ENCODE assay signal across 9 cellular contexts in genomic region chr17:38456031-38456815, GRCh38. TPM values are rescaled to one million over a fixed set of nuclear protein-coding genes. Genes with fewer than 3 reads are reported as not detected.
DNase-seq lines count a peak whose midpoint lies in the region; ATAC-seq and TF ChIP-seq lines count a peak whose summit lies in the region.
"Had no signal": no experiment of that assay in that cellular context is flagged by ENCODE, and none has a peak within 500 bp of the region (broad histone marks: within the 10 kb centered on the region; RNA-seq: fewer than 3 reads in every experiment).

No MANE protein-coding gene starts in this region.

- DNase-seq in GM06990 (ENCODE audit: extremely low read depth, insufficient read length) = no peak
- peak; percentile 95 for DNase-seq in NCI-H82 (lab: John Stamatoyannopoulos, UW)
- no peak for DNase-seq in epithelial cell of proximal tubule (ENCODE audit: low read depth)
- peak; percentile 49 for DNase-seq in retina
- DNase-seq: activated CD4-positive, alpha-beta T cell treated with anti-CD3 and anti-CD28 coated beads for 4 hours had no signal

- H3K4me3 ChIP-seq in GM06990 (replicated peaks; ENCODE audit: low read depth, low read length) (no peak overlapping the region), epithelial cell of proximal tubule (ENCODE audit: low read depth, low read length) (no peak overlapping the region)

- no peaks in the 10 kb centered on the region; the same call in 1 of the 2 replicates for H3K27me3 ChIP-seq in GM06990 (replicated peaks; ENCODE audit: control insufficient read depth, insufficient read depth, low read length)

- TF ChIP-seq CTCF in GM06990 (IDR thresholded peaks at IDR 0.05; ENCODE audit: insufficient read depth, low read length, poor library complexity, severe bottlenecking) = peak; percentile 52
- peak; percentile 16 for TF ChIP-seq CTCF in epithelial cell of proximal tubule (conservative IDR thresholded peaks at IDR 0.05; ENCODE audit: low read depth, low read length)

- H3K36me3 ChIP-seq in GM06990 (ENCODE audit: control insufficient read depth, insufficient read depth, low read length) = no peaks in the 10 kb centered on the region

- ATAC-seq in GM21825 (IDR thresholded peaks at IDR 0.05; ENCODE audit: unreplicated experiment) = no peak
- no peak for ATAC-seq in HG03095 (IDR thresholded peaks at IDR 0.05; ENCODE audit: unreplicated experiment)
- no peak for ATAC-seq in HG03196 (IDR thresholded peaks at IDR 0.05; ENCODE audit: unreplicated experiment)
- ATAC-seq in HG03565 (IDR thresholded peaks at IDR 0.05; ENCODE audit: unreplicated experiment) = no peak

RNA-seq across cellular contexts. Expression of gene ARHGAP23, which starts 28.0 kb away (rescaled TPM):
- 28.4 and 42.3 TPM in 2 replicates for total RNA-seq in epithelial cell of proximal tubule

Comparison
In these comparisons a context has a peak if more than half of its experiments do, and no peak if none do; other contexts are left out.
1. DNase-seq: peak in NCI-H82 (single experiment) and retina (single experiment); none in GM06990 (single experiment) and epithelial cell of proximal tubule (single experiment).